31 cellular contexts compared by ENCODE assay signal in genomic region chr20:40148886-40149285, GRCh38.
"Had no signal": no experiment of that assay in that cellular context is flagged by ENCODE, and none has a peak within 500 bp of the region (broad histone marks: within the 10 kb centered on the region; RNA-seq: fewer than 3 reads in every experiment).

No MANE protein-coding gene starts in this region.

- H3K36me3 ChIP-seq: adrenal gland, esophagus muscularis mucosa, WERI-Rb-1 had no signal

- H3K9me3 ChIP-seq: adrenal gland, body of pancreas, esophagus muscularis mucosa had no signal

- H3K27ac Mint-ChIP-seq: activated B cell treated with CpG ODN at 0.5 μM for 24 hours; activated CD8-positive, alpha-beta T cell treated with anti-CD3 and anti-CD28 coated beads for 36 hours; activated naive CD8-positive, alpha-beta T cell; activated T-helper 17 cell treated with anti-CD3 and anti-CD28 coated beads, Interleukin-2, amount 50 U/mL, for 72 hours; effector memory CD8-positive, alpha-beta T cell; T-helper 1 cell treated with Interleukin-12 subunit alpha and Interleukin-12 subunit beta and Interleukin-4 antibody, amounts not matched to agents 30 μg/mL and 1 μg/mL, for 36 hours had no signal

- FAIRE-seq: colon, frontal cortex had no signal

- H3K4me1 ChIP-seq: body of pancreas, esophagus muscularis mucosa had no signal

- H3K27me3 ChIP-seq: adrenal gland, body of pancreas, esophagus muscularis mucosa had no signal

- H3K9me3 Mint-ChIP-seq: activated B cell treated with CpG ODN at 0.5 μM for 24 hours; activated CD8-positive, alpha-beta T cell treated with anti-CD3 and anti-CD28 coated beads for 36 hours; activated T-cell treated with anti-CD3 and anti-CD28 coated beads, Interleukin-2, amount 50 U/mL, for 4 hours; activated T-helper 17 cell treated with anti-CD3 and anti-CD28 coated beads, Interleukin-2, amount 50 U/mL, for 72 hours; effector memory CD8-positive, alpha-beta T cell had no signal

- H3K4me3 Mint-ChIP-seq: activated B cell treated with CpG ODN at 0.5 μM for 24 hours; activated CD8-positive, alpha-beta T cell treated with anti-CD3 and anti-CD28 coated beads for 36 hours; activated naive CD8-positive, alpha-beta T cell; activated T-cell treated with anti-CD3 and anti-CD28 coated beads, Interleukin-2, amount 50 U/mL, for 4 hours; activated T-helper 17 cell treated with anti-CD3 and anti-CD28 coated beads, Interleukin-2, amount 50 U/mL, for 72 hours; effector memory CD8-positive, alpha-beta T cell; T-helper 1 cell treated with Interleukin-12 subunit alpha and Interleukin-12 subunit beta and Interleukin-4 antibody, amounts not matched to agents 30 μg/mL and 1 μg/mL, for 36 hours had no signal

- H3K27ac ChIP-seq: adrenal gland, body of pancreas, esophagus muscularis mucosa, WERI-Rb-1 had no signal

- DNase-seq: activated B cell treated with CpG ODN at 0.5 μM for 24 hours; activated CD4-positive, alpha-beta T cell treated with anti-CD3 and anti-CD28 coated beads for 48 hours; activated CD4-positive, alpha-beta T cell treated with anti-CD3 and anti-CD28 coated beads, Interleukin-2, amount 50 U/mL, for 1 hour; activated CD4-positive, alpha-beta T cell treated with anti-CD3 and anti-CD28 coated beads, Interleukin-2, amount 50 U/mL, for 48 hours; activated CD8-positive, alpha-beta memory T cell treated with anti-CD3 and anti-CD28 coated beads for 24 hours; activated CD8-positive, alpha-beta T cell treated with anti-CD3 and anti-CD28 coated beads for 36 hours; activated effector memory CD4-positive, alpha-beta T cell treated with Interleukin-2 at 50 U/mL for 16 hours; activated gamma-delta T cell treated with Interleukin-2 at 50 U/mL for 16 hours; activated naive CD4-positive, alpha-beta T cell treated with anti-CD3 and anti-CD28 coated beads, Interleukin-2, amount 50 U/mL, for 16 hours; activated naive CD4-positive, alpha-beta T cell treated with Interleukin-2 at 50 U/mL for 16 hours; activated T-cell treated with anti-CD3 and anti-CD28 coated beads, Interleukin-2, amount 50 U/mL, for 4 hours; amygdala; aorta; body of pancreas; caudate nucleus; cortex of kidney; dermis blood vessel endothelial cell; effector CD4-positive, alpha-beta T cell; effector memory CD8-positive, alpha-beta T cell; erythroblast; head of caudate nucleus; T-helper 9 cell; WERI-Rb-1 had no signal

- ATAC-seq: activated CD4-positive, CD25-positive, alpha-beta regulatory T cell treated with anti-CD3 and anti-CD28 coated beads, Interleukin-2, amount 50 U/mL, for 24 hours; activated CD8-positive, alpha-beta T cell treated with anti-CD3 and anti-CD28 coated beads for 36 hours; activated T-cell treated with anti-CD3 and anti-CD28 coated beads, Interleukin-2, amount 50 U/mL, for 4 hours; activated T-helper 17 cell treated with anti-CD3 and anti-CD28 coated beads, Interleukin-2, amount 50 U/mL, for 72 hours; body of pancreas; effector memory CD8-positive, alpha-beta T cell had no signal

- H3K4me3 ChIP-seq: adrenal gland, body of pancreas, esophagus muscularis mucosa had no signal

- H3K4me1 Mint-ChIP-seq: activated B cell treated with CpG ODN at 0.5 μM for 24 hours; activated T-helper 17 cell treated with anti-CD3 and anti-CD28 coated beads, Interleukin-2, amount 50 U/mL, for 72 hours had no signal

- H3K27me3 Mint-ChIP-seq: activated B cell treated with CpG ODN at 0.5 μM for 24 hours had no signal

- H3K36me3 Mint-ChIP-seq: activated naive CD8-positive, alpha-beta T cell had no signal
